In genomic region chr11:11265320-11265719, GRCh38 we compare ENCODE assay signal across 14 cellular contexts.
"Had no signal": no experiment of that assay in that cellular context is flagged by ENCODE, and none has a peak within 500 bp of the region (broad histone marks: within the 10 kb centered on the region; RNA-seq: fewer than 3 reads in every experiment).

No MANE protein-coding gene starts in this region.

- H3K79me2 ChIP-seq: parathyroid adenoma had no signal

- H3K4me1 Mint-ChIP-seq: activated CD4-positive, alpha-beta T cell treated with anti-CD3 and anti-CD28 coated beads for 36 hours; immature natural killer cell had no signal

- DNase-seq: cortex of kidney had no signal

- H3K27me3 ChIP-seq: gastrocnemius medialis, suprapubic skin had no signal

- H3K27ac ChIP-seq: epithelial cell of prostate, gastrocnemius medialis, heart left ventricle, parathyroid adenoma, suprapubic skin had no signal

- H3K9ac ChIP-seq: parathyroid adenoma had no signal

- H3K4me3 ChIP-seq: gastrocnemius medialis, heart left ventricle, suprapubic skin had no signal

- H2AFZ ChIP-seq: parathyroid adenoma had no signal

- H3K36me3 ChIP-seq: gastrocnemius medialis had no signal

- H3K36me3 Mint-ChIP-seq: activated naive CD8-positive, alpha-beta T cell treated with anti-CD3 and anti-CD28 coated beads, Interleukin-2, amount 10 ng/mL, durations not matched to agents 7 days and 5 days; immature natural killer cell; naive thymus-derived CD4-positive, alpha-beta T cell had no signal

- H3K27ac Mint-ChIP-seq: activated CD4-positive, alpha-beta T cell treated with anti-CD3 and anti-CD28 coated beads for 36 hours; activated CD8-positive, alpha-beta T cell treated with anti-CD3 and anti-CD28 coated beads for 36 hours; activated naive CD8-positive, alpha-beta T cell treated with anti-CD3 and anti-CD28 coated beads, Interleukin-2, amount 10 ng/mL, durations not matched to agents 7 days and 5 days; activated T-cell treated with anti-CD3 and anti-CD28 coated beads, Interleukin-2, amount 50 U/mL, for 72 hours; immature natural killer cell; naive thymus-derived CD4-positive, alpha-beta T cell; T-helper 1 cell treated with Interleukin-12 subunit alpha and Interleukin-12 subunit beta and Interleukin-4 antibody, amounts not matched to agents 30 μg/mL and 1 μg/mL, for 36 hours; type B pancreatic cell had no signal

- H3K4me1 ChIP-seq: parathyroid adenoma had no signal

- H3K9me3 ChIP-seq: gastrocnemius medialis, heart left ventricle, suprapubic skin had no signal

- H3K9me3 Mint-ChIP-seq: activated CD8-positive, alpha-beta T cell treated with anti-CD3 and anti-CD28 coated beads for 36 hours; activated naive CD8-positive, alpha-beta T cell treated with anti-CD3 and anti-CD28 coated beads, Interleukin-2, amount 10 ng/mL, durations not matched to agents 7 days and 5 days; activated T-cell treated with anti-CD3 and anti-CD28 coated beads, Interleukin-2, amount 50 U/mL, for 72 hours; immature natural killer cell; T-helper 1 cell treated with Interleukin-12 subunit alpha and Interleukin-12 subunit beta and Interleukin-4 antibody, amounts not matched to agents 30 μg/mL and 1 μg/mL, for 36 hours; type B pancreatic cell had no signal

- H3K4me3 Mint-ChIP-seq: activated CD4-positive, alpha-beta T cell treated with anti-CD3 and anti-CD28 coated beads for 36 hours; activated CD8-positive, alpha-beta T cell treated with anti-CD3 and anti-CD28 coated beads for 36 hours; activated naive CD8-positive, alpha-beta T cell treated with anti-CD3 and anti-CD28 coated beads, Interleukin-2, amount 10 ng/mL, durations not matched to agents 7 days and 5 days; activated T-cell treated with anti-CD3 and anti-CD28 coated beads, Interleukin-2, amount 50 U/mL, for 72 hours; immature natural killer cell; naive thymus-derived CD4-positive, alpha-beta T cell; T-helper 1 cell treated with Interleukin-12 subunit alpha and Interleukin-12 subunit beta and Interleukin-4 antibody, amounts not matched to agents 30 μg/mL and 1 μg/mL, for 36 hours; type B pancreatic cell had no signal
